In the genomic region with DNA sequence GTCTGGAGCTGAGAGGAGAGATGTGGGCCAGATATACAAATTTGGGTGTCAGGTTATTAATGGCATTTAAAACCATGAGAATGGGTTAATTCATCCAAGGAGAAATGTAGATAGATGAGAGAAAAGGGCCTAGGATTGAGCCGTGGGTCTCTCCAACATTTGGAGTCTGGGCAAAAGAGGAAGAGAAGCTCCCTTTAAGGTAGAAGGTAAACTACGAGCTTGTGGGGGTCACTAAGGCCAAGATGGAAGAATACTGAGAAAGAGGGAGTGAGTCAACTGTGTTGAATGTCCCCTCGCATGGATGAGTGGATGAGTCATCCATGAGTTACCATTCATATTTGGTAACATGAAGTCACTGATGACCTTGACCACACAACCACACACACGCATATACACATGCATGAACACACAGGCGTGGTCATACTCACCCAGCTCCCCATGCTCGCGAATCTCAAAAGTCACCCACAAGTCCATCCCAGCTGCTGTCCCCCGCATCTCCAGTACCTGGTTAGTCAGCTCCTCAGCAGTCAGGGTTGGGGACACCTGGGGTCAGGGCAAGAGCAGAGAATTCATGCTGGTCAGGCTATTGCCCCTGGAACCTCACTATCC, we compare ENCODE assay signal across 1 cellular context.
TF ChIP-seq lines count a peak whose summit lies in the region.

No MANE protein-coding gene starts in this region.

TF ChIP-seq in GM12878, 131 proteins besides CTCF, POLR2A, EP300 and RAD21 (continues in another document):
- TF ChIP-seq GABPA (IDR thresholded peaks at IDR 0.05; ENCODE audit: low read depth), result no peak; the same call in 1 of the 2 replicates
- TF ChIP-seq, protein P1, sequence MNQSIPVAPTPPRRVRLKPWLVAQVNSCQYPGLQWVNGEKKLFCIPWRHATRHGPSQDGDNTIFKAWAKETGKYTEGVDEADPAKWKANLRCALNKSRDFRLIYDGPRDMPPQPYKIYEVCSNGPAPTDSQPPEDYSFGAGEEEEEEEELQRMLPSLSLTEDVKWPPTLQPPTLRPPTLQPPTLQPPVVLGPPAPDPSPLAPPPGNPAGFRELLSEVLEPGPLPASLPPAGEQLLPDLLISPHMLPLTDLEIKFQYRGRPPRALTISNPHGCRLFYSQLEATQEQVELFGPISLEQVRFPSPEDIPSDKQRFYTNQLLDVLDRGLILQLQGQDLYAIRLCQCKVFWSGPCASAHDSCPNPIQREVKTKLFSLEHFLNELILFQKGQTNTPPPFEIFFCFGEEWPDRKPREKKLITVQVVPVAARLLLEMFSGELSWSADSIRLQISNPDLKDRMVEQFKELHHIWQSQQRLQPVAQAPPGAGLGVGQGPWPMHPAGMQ (IDR thresholded peaks at IDR 0.05; ENCODE audit: borderline replicate concordance), result no peak
- TF ChIP-seq NR2C1 (IDR thresholded peaks at IDR 0.05), result no peak
- peak in 1 of 2 experiments; percentile 20; a peak in 1 of 4 replicates for TF ChIP-seq IKZF2 (IDR thresholded peaks at IDR 0.05)
- TF ChIP-seq, protein P2, sequence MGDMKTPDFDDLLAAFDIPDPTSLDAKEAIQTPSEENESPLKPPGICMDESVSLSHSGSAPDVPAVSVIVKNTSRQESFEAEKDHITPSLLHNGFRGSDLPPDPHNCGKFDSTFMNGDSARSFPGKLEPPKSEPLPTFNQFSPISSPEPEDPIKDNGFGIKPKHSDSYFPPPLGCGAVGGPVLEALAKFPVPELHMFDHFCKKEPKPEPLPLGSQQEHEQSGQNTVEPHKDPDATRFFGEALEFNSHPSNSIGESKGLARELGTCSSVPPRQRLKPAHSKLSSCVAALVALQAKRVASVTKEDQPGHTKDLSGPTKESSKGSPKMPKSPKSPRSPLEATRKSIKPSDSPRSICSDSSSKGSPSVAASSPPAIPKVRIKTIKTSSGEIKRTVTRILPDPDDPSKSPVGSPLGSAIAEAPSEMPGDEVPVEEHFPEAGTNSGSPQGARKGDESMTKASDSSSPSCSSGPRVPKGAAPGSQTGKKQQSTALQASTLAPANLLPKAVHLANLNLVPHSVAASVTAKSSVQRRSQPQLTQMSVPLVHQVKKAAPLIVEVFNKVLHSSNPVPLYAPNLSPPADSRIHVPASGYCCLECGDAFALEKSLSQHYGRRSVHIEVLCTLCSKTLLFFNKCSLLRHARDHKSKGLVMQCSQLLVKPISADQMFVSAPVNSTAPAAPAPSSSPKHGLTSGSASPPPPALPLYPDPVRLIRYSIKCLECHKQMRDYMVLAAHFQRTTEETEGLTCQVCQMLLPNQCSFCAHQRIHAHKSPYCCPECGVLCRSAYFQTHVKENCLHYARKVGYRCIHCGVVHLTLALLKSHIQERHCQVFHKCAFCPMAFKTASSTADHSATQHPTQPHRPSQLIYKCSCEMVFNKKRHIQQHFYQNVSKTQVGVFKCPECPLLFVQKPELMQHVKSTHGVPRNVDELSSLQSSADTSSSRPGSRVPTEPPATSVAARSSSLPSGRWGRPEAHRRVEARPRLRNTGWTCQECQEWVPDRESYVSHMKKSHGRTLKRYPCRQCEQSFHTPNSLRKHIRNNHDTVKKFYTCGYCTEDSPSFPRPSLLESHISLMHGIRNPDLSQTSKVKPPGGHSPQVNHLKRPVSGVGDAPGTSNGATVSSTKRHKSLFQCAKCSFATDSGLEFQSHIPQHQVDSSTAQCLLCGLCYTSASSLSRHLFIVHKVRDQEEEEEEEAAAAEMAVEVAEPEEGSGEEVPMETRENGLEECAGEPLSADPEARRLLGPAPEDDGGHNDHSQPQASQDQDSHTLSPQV (IDR thresholded peaks at IDR 0.05), result no peak
- TF ChIP-seq YBX1 (IDR thresholded peaks at IDR 0.05), result no peak
- peak; percentile 97 for TF ChIP-seq CREM (IDR thresholded peaks at IDR 0.05; ENCODE audit: low read depth)
- TF ChIP-seq NFXL1 (IDR thresholded peaks at IDR 0.05; ENCODE audit: borderline replicate concordance), result no peak
- TF ChIP-seq, protein P3, sequence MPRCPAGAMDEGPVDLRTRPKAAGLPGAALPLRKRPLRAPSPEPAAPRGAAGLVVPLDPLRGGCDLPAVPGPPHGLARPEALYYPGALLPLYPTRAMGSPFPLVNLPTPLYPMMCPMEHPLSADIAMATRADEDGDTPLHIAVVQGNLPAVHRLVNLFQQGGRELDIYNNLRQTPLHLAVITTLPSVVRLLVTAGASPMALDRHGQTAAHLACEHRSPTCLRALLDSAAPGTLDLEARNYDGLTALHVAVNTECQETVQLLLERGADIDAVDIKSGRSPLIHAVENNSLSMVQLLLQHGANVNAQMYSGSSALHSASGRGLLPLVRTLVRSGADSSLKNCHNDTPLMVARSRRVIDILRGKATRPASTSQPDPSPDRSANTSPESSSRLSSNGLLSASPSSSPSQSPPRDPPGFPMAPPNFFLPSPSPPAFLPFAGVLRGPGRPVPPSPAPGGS (IDR thresholded peaks at IDR 0.05; ENCODE audit: borderline replicate concordance, insufficient read depth, low read depth, low read length, poor library complexity, severe bottlenecking), result peak; percentile 77
- TF ChIP-seq, protein P4, sequence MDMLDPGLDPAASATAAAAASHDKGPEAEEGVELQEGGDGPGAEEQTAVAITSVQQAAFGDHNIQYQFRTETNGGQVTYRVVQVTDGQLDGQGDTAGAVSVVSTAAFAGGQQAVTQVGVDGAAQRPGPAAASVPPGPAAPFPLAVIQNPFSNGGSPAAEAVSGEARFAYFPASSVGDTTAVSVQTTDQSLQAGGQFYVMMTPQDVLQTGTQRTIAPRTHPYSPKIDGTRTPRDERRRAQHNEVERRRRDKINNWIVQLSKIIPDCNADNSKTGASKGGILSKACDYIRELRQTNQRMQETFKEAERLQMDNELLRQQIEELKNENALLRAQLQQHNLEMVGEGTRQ (IDR thresholded peaks at IDR 0.05; ENCODE audit: borderline replicate concordance, low read depth, low read length), result no peak
- no peak for TF ChIP-seq SUZ12 (IDR thresholded peaks at IDR 0.05; ENCODE audit: unreplicated experiment)
- no peak for TF ChIP-seq KDM1A (IDR thresholded peaks at IDR 0.05; ENCODE audit: borderline replicate concordance)
- peak; percentile 91; the same call in 1 of the 2 replicates for TF ChIP-seq NFIC (IDR thresholded peaks at IDR 0.05; ENCODE audit: low read depth, low read length)
- TF ChIP-seq GATAD2B (conservative IDR thresholded peaks at IDR 0.05; ENCODE audit: low read depth), result no peak
- TF ChIP-seq ZSCAN29 (IDR thresholded peaks at IDR 0.05), result no peak
- peak; percentile 39; the same call in 1 of the 3 replicates for TF ChIP-seq POU2F2 (IDR thresholded peaks at IDR 0.05; ENCODE audit: borderline replicate concordance, low read depth, low read length)
- TF ChIP-seq YY1 (IDR thresholded peaks at IDR 0.05; ENCODE audit: low read depth, low read length), result peak; percentile 49; the same call in 1 of the 2 replicates
- TF ChIP-seq TCF12 (IDR thresholded peaks at IDR 0.05; ENCODE audit: low read depth, low read length), result peak; percentile 62; the same call in 1 of the 2 replicates
- TF ChIP-seq SP1 (IDR thresholded peaks at IDR 0.05; ENCODE audit: low read depth, low read length), result peak; percentile 24
- TF ChIP-seq BCL11A (IDR thresholded peaks at IDR 0.05; ENCODE audit: low read depth, low read length), result peak; percentile 96
- peak; percentile 85; the same call in 1 of the 2 replicates for TF ChIP-seq ZBED1 (IDR thresholded peaks at IDR 0.05; ENCODE audit: borderline replicate concordance)
- no peak for TF ChIP-seq RFX5 (IDR thresholded peaks at IDR 0.05; ENCODE audit: low read depth, low read length)
- TF ChIP-seq PAX5 (IDR thresholded peaks at IDR 0.05; ENCODE audit: borderline replicate concordance, low read depth, low read length), result peak; percentile 76; the same call in 1 of the 2 replicates
- TF ChIP-seq, protein P5, sequence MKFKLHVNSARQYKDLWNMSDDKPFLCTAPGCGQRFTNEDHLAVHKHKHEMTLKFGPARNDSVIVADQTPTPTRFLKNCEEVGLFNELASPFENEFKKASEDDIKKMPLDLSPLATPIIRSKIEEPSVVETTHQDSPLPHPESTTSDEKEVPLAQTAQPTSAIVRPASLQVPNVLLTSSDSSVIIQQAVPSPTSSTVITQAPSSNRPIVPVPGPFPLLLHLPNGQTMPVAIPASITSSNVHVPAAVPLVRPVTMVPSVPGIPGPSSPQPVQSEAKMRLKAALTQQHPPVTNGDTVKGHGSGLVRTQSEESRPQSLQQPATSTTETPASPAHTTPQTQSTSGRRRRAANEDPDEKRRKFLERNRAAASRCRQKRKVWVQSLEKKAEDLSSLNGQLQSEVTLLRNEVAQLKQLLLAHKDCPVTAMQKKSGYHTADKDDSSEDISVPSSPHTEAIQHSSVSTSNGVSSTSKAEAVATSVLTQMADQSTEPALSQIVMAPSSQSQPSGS (IDR thresholded peaks at IDR 0.05; ENCODE audit: low read length), result peak; percentile 95
- no peak for TF ChIP-seq KLF5 (IDR thresholded peaks at IDR 0.05; ENCODE audit: partially characterized antibody)
- no peak for TF ChIP-seq DPF2 (IDR thresholded peaks at IDR 0.05)
- peak; percentile 38; the same call in 1 of the 2 replicates for TF ChIP-seq SPI1 (IDR thresholded peaks at IDR 0.05; ENCODE audit: borderline replicate concordance, insufficient read depth, low read depth, low read length)
- TF ChIP-seq, protein P6, sequence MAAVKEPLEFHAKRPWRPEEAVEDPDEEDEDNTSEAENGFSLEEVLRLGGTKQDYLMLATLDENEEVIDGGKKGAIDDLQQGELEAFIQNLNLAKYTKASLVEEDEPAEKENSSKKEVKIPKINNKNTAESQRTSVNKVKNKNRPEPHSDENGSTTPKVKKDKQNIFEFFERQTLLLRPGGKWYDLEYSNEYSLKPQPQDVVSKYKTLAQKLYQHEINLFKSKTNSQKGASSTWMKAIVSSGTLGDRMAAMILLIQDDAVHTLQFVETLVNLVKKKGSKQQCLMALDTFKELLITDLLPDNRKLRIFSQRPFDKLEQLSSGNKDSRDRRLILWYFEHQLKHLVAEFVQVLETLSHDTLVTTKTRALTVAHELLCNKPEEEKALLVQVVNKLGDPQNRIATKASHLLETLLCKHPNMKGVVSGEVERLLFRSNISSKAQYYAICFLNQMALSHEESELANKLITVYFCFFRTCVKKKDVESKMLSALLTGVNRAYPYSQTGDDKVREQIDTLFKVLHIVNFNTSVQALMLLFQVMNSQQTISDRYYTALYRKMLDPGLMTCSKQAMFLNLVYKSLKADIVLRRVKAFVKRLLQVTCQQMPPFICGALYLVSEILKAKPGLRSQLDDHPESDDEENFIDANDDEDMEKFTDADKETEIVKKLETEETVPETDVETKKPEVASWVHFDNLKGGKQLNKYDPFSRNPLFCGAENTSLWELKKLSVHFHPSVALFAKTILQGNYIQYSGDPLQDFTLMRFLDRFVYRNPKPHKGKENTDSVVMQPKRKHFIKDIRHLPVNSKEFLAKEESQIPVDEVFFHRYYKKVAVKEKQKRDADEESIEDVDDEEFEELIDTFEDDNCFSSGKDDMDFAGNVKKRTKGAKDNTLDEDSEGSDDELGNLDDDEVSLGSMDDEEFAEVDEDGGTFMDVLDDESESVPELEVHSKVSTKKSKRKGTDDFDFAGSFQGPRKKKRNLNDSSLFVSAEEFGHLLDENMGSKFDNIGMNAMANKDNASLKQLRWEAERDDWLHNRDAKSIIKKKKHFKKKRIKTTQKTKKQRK (IDR thresholded peaks at IDR 0.05; ENCODE audit: low read depth, low read length), result no peak
- TF ChIP-seq MXI1 (IDR thresholded peaks at IDR 0.05; ENCODE audit: low read depth, low read length), result no peak
- TF ChIP-seq STAT3 (IDR thresholded peaks at IDR 0.05; ENCODE audit: low read depth, low read length), result no peak
- TF ChIP-seq ETV6 (conservative IDR thresholded peaks at IDR 0.05 in 1 of 2, IDR thresholded peaks at IDR 0.05 in 1 of 2; ENCODE audit: borderline replicate concordance in 1 of 2, low read depth in 1 of 2), result peak in 1 of 2 experiments; percentile 62; a peak in 1 of 4 replicates
- peak; percentile 95; the same call in 1 of the 2 replicates for TF ChIP-seq FOXM1 (IDR thresholded peaks at IDR 0.05; ENCODE audit: low read depth, low read length)
- TF ChIP-seq, protein P7, sequence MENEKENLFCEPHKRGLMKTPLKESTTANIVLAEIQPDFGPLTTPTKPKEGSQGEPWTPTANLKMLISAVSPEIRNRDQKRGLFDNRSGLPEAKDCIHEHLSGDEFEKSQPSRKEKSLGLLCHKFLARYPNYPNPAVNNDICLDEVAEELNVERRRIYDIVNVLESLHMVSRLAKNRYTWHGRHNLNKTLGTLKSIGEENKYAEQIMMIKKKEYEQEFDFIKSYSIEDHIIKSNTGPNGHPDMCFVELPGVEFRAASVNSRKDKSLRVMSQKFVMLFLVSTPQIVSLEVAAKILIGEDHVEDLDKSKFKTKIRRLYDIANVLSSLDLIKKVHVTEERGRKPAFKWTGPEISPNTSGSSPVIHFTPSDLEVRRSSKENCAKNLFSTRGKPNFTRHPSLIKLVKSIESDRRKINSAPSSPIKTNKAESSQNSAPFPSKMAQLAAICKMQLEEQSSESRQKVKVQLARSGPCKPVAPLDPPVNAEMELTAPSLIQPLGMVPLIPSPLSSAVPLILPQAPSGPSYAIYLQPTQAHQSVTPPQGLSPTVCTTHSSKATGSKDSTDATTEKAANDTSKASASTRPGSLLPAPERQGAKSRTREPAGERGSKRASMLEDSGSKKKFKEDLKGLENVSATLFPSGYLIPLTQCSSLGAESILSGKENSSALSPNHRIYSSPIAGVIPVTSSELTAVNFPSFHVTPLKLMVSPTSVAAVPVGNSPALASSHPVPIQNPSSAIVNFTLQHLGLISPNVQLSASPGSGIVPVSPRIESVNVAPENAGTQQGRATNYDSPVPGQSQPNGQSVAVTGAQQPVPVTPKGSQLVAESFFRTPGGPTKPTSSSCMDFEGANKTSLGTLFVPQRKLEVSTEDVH (IDR thresholded peaks at IDR 0.05; ENCODE audit: low read depth, partially characterized antibody), result no peak
- TF ChIP-seq MEF2A (IDR thresholded peaks at IDR 0.05; ENCODE audit: insufficient read depth, low read depth, low read length), result peak; percentile 93
- TF ChIP-seq IRF4 (IDR thresholded peaks at IDR 0.05; ENCODE audit: low read depth, low read length), result 0 out of 2 replicates have a peak, but pooled peaks have one; percentile 49
- TF ChIP-seq MYB (IDR thresholded peaks at IDR 0.05; ENCODE audit: borderline replicate concordance, low read depth, low read length), result no peak
- TF ChIP-seq, protein P8, sequence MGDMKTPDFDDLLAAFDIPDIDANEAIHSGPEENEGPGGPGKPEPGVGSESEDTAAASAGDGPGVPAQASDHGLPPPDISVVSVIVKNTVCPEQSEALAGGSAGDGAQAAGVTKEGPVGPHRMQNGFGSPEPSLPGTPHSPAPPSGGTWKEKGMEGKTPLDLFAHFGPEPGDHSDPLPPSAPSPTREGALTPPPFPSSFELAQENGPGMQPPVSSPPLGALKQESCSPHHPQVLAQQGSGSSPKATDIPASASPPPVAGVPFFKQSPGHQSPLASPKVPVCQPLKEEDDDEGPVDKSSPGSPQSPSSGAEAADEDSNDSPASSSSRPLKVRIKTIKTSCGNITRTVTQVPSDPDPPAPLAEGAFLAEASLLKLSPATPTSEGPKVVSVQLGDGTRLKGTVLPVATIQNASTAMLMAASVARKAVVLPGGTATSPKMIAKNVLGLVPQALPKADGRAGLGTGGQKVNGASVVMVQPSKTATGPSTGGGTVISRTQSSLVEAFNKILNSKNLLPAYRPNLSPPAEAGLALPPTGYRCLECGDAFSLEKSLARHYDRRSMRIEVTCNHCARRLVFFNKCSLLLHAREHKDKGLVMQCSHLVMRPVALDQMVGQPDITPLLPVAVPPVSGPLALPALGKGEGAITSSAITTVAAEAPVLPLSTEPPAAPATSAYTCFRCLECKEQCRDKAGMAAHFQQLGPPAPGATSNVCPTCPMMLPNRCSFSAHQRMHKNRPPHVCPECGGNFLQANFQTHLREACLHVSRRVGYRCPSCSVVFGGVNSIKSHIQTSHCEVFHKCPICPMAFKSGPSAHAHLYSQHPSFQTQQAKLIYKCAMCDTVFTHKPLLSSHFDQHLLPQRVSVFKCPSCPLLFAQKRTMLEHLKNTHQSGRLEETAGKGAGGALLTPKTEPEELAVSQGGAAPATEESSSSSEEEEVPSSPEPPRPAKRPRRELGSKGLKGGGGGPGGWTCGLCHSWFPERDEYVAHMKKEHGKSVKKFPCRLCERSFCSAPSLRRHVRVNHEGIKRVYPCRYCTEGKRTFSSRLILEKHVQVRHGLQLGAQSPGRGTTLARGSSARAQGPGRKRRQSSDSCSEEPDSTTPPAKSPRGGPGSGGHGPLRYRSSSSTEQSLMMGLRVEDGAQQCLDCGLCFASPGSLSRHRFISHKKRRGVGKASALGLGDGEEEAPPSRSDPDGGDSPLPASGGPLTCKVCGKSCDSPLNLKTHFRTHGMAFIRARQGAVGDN (IDR thresholded peaks at IDR 0.05), result no peak
